Comparison of ENCODE assay signal across 9 cellular contexts in the genomic region with DNA sequence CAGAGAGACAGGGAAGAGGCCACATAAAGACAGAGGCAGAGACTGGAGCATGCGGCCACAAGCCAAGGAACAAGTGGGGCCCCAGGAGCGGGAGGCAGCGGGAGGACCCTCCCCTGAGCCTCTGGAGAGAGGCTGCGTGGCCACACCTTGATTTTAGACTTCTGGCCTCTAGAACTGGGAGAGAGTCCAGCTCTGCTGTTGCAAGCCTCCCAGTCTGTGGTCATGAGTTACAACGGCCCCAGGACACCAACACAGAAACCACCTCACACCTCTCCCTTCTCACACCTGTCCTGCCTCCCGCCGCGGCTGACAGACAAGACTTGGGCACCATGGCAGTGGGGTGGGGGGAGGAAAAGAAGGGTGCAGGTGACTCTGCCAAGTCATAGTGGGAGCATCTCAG. TPM values are rescaled to one million over a fixed set of nuclear protein-coding genes. Genes with fewer than 3 reads are reported as not detected.
DNase-seq lines count a peak whose midpoint lies in the region; ATAC-seq, FAIRE-seq and TF ChIP-seq lines count a peak whose summit lies in the region.
"Had no signal": no experiment of that assay in that cellular context is flagged by ENCODE, and none has a peak within 500 bp of the region (broad histone marks: within the 10 kb centered on the region; RNA-seq: fewer than 3 reads in every experiment).

No MANE protein-coding gene starts in this region.

- intact Hi-C loops in activated naive CD4-positive, alpha-beta T cell treated with anti-CD3 and anti-CD28 coated beads for 36 hours (cut with micrococcal nuclease): no loop called here
- intact Hi-C loops in activated T-helper 1 cell treated with anti-CD3 and anti-CD28 coated beads, Interleukin-12 subunit alpha, Interleukin-12 subunit beta, Interleukin-2, Interleukin-4 antibody, amounts not matched to agents 30 ng/mL and 10 ng/mL and 1 ng/mL, durations not matched to agents 14 hours and 24 hours and 36 hours (cut with micrococcal nuclease): no loop called here

- ATAC-seq in HG03097 (IDR thresholded peaks at IDR 0.05; ENCODE audit: low FRiP score, unreplicated experiment): no peak

- no peak for DNase-seq in activated naive CD4-positive, alpha-beta T cell treated with anti-CD3 and anti-CD28 coated beads for 36 hours
- no peak for DNase-seq in activated naive CD4-positive, alpha-beta T cell treated with anti-CD3 and anti-CD28 coated beads, Interleukin-2, amount 50 U/mL, for 16 hours
- no peak for DNase-seq in activated T-helper 1 cell treated with anti-CD3 and anti-CD28 coated beads, Interleukin-12 subunit alpha, Interleukin-12 subunit beta, Interleukin-2, Interleukin-4 antibody, amounts not matched to agents 30 ng/mL and 10 ng/mL and 1 ng/mL, durations not matched to agents 14 hours and 24 hours and 36 hours (ENCODE audit: low spot score)
- DNase-seq in keratinocyte (ENCODE audit: low read depth, low spot score): no peak
- DNase-seq in dermis blood vessel endothelial cell: no peak
- no peak for DNase-seq in activated CD4-positive, alpha-beta T cell treated with anti-CD3 and anti-CD28 coated beads for 4 hours
- DNase-seq: DMS153 had no signal

- no peak for TF ChIP-seq CTCF in keratinocyte (optimal IDR thresholded peaks at IDR 0.05 in 1 of 3, IDR thresholded peaks at IDR 0.05 in 1 of 3, conservative IDR thresholded peaks at IDR 0.05 in 1 of 3; ENCODE audit: extremely low read depth in 1 of 3, insufficient read depth in 2 of 3, low read length in 3 of 3)

- H3K27ac ChIP-seq in keratinocyte (ENCODE audit: control insufficient read depth, insufficient read depth, low read length): no peak overlapping the region
- peak overlapping the region; percentile 16 for H3K27ac ChIP-seq in subcutaneous abdominal adipose tissue (ENCODE audit: low read depth, low read length)

- FAIRE-seq in keratinocyte (lab: Jason Lieb, UNC): no peak

- no peaks in the 10 kb centered on the region for H3K9me3 Mint-ChIP-seq in activated naive CD4-positive, alpha-beta T cell treated with anti-CD3 and anti-CD28 coated beads for 36 hours
- H3K9me3 Mint-ChIP-seq in activated T-helper 1 cell treated with anti-CD3 and anti-CD28 coated beads, Interleukin-12 subunit alpha, Interleukin-12 subunit beta, Interleukin-2, Interleukin-4 antibody, amounts not matched to agents 30 ng/mL and 10 ng/mL and 1 ng/mL, durations not matched to agents 14 hours and 24 hours and 36 hours: no peaks in the 10 kb centered on the region

- peaks cover 23% of the 10 kb centered on the region for H3K4me1 Mint-ChIP-seq in activated naive CD4-positive, alpha-beta T cell treated with anti-CD3 and anti-CD28 coated beads for 36 hours (ENCODE audit: low read depth)
- peaks cover 18% of the 10 kb centered on the region for H3K4me1 Mint-ChIP-seq in activated T-helper 1 cell treated with anti-CD3 and anti-CD28 coated beads, Interleukin-12 subunit alpha, Interleukin-12 subunit beta, Interleukin-2, Interleukin-4 antibody, amounts not matched to agents 30 ng/mL and 10 ng/mL and 1 ng/mL, durations not matched to agents 14 hours and 24 hours and 36 hours (ENCODE audit: low read depth)

- H3K9ac ChIP-seq in keratinocyte (ENCODE audit: control insufficient read depth, extremely low read depth, insufficient read depth, low read length) (peak overlapping the region; percentile 80), subcutaneous abdominal adipose tissue (ENCODE audit: low read length in 5 of 5) (peak overlapping the region in 4 of 5 donors; percentile 25 to 58 (median 54))

- H4K20me1 ChIP-seq in keratinocyte (ENCODE audit: control insufficient read depth, extremely low read depth, insufficient read depth, low read length): peaks cover 13% of the 10 kb centered on the region

- no peak overlapping the region for H3K27ac Mint-ChIP-seq in activated naive CD4-positive, alpha-beta T cell treated with anti-CD3 and anti-CD28 coated beads for 36 hours
- no peak overlapping the region for H3K27ac Mint-ChIP-seq in activated T-helper 1 cell treated with anti-CD3 and anti-CD28 coated beads, Interleukin-12 subunit alpha, Interleukin-12 subunit beta, Interleukin-2, Interleukin-4 antibody, amounts not matched to agents 30 ng/mL and 10 ng/mL and 1 ng/mL, durations not matched to agents 14 hours and 24 hours and 36 hours

- peaks cover 5% of the 10 kb centered on the region for H3K36me3 Mint-ChIP-seq in activated naive CD4-positive, alpha-beta T cell treated with anti-CD3 and anti-CD28 coated beads for 36 hours (ENCODE audit: low read depth)
- peaks cover 6% of the 10 kb centered on the region for H3K36me3 Mint-ChIP-seq in activated T-helper 1 cell treated with anti-CD3 and anti-CD28 coated beads, Interleukin-12 subunit alpha, Interleukin-12 subunit beta, Interleukin-2, Interleukin-4 antibody, amounts not matched to agents 30 ng/mL and 10 ng/mL and 1 ng/mL, durations not matched to agents 14 hours and 24 hours and 36 hours (ENCODE audit: low read depth)

- peaks cover 15% of the 10 kb centered on the region for H3K4me1 ChIP-seq in keratinocyte (ENCODE audit: control insufficient read depth, extremely low read depth, insufficient read depth, low read length)
- peaks cover 9 to 59% (median 49%) of the 10 kb centered on the region in 5 donors for H3K4me1 ChIP-seq in subcutaneous abdominal adipose tissue (ENCODE audit: control insufficient read depth in 5 of 5, insufficient read depth in 5 of 5, low read length in 5 of 5)

- H3K27me3 Mint-ChIP-seq in activated naive CD4-positive, alpha-beta T cell treated with anti-CD3 and anti-CD28 coated beads for 36 hours (ENCODE audit: low read depth): no peaks in the 10 kb centered on the region
- H3K27me3 Mint-ChIP-seq in activated T-helper 1 cell treated with anti-CD3 and anti-CD28 coated beads, Interleukin-12 subunit alpha, Interleukin-12 subunit beta, Interleukin-2, Interleukin-4 antibody, amounts not matched to agents 30 ng/mL and 10 ng/mL and 1 ng/mL, durations not matched to agents 14 hours and 24 hours and 36 hours (ENCODE audit: insufficient read depth): no peaks in the 10 kb centered on the region

- H3K4me3 ChIP-seq in keratinocyte (ENCODE audit: control insufficient read depth in 2 of 3, extremely low read depth in 1 of 3, insufficient read depth in 2 of 3, low read depth in 1 of 3, low read length in 3 of 3) (peak overlapping the region; percentile 76 to 90 (median 77)), subcutaneous abdominal adipose tissue (ENCODE audit: low read depth in 1 of 5, low read length in 5 of 5) (peak overlapping the region; percentile 63 to 82 (median 75))

- peak overlapping the region; percentile 79 for H3K4me3 Mint-ChIP-seq in activated naive CD4-positive, alpha-beta T cell treated with anti-CD3 and anti-CD28 coated beads for 36 hours
- H3K4me3 Mint-ChIP-seq in activated T-helper 1 cell treated with anti-CD3 and anti-CD28 coated beads, Interleukin-12 subunit alpha, Interleukin-12 subunit beta, Interleukin-2, Interleukin-4 antibody, amounts not matched to agents 30 ng/mL and 10 ng/mL and 1 ng/mL, durations not matched to agents 14 hours and 24 hours and 36 hours: peak overlapping the region; percentile 88

- no peaks in the 10 kb centered on the region for H3K9me3 ChIP-seq in keratinocyte (ENCODE audit: control insufficient read depth, low read depth, low read length)
- H3K9me3 ChIP-seq in subcutaneous abdominal adipose tissue (ENCODE audit: control insufficient read depth in 5 of 5, low read length in 5 of 5): no peaks in the 10 kb centered on the region

- dilution Hi-C loops in keratinocyte (cut with MboI; ENCODE audit: extremely low pct_ligation_motif_present, low sequenced_read_pairs): no loop called here

- H3K27me3 ChIP-seq in keratinocyte (ENCODE audit: control insufficient read depth, extremely low read depth, insufficient read depth, low read length) (no peaks in the 10 kb centered on the region), subcutaneous abdominal adipose tissue (ENCODE audit: control insufficient read depth in 5 of 5, insufficient read depth in 4 of 5, low read length in 5 of 5) (no peaks in the 10 kb centered on the region)

- H3K4me2 ChIP-seq in keratinocyte (ENCODE audit: control insufficient read depth, extremely low read depth, insufficient read depth, low read depth, low read length): peak overlapping the region; percentile 74

- peaks cover 59% of the 10 kb centered on the region for H3K79me2 ChIP-seq in keratinocyte (ENCODE audit: control insufficient read depth, insufficient read depth, low read length)

- CTCF ChIA-PET in activated naive CD4-positive, alpha-beta T cell treated with anti-CD3 and anti-CD28 coated beads for 36 hours (lab: Charles Lee): interaction anchor here (0.7 to 1.2 kb wide), 2 partner anchors 10 to 47 kb away, joined by 3 to 4 read pairs; no protein-coding TSS in a partner anchor

- H3K9me1 ChIP-seq in keratinocyte (ENCODE audit: control insufficient read depth, extremely low read depth, insufficient read depth, low read length): peaks cover 2% of the 10 kb centered on the region

- H3K36me3 ChIP-seq in keratinocyte (ENCODE audit: control insufficient read depth in 2 of 2, extremely low read depth in 1 of 2, insufficient read depth in 2 of 2, low read length in 2 of 2): peaks cover 19 to 25% of the 10 kb centered on the region in 2 experiments
- H3K36me3 ChIP-seq in subcutaneous abdominal adipose tissue (ENCODE audit: control insufficient read depth in 5 of 5, insufficient read depth in 5 of 5, low read length in 5 of 5): peaks cover 0 to 41% (median 29%) of the 10 kb centered on the region in 5 donors

- H2AFZ ChIP-seq in keratinocyte (ENCODE audit: control insufficient read depth, low read length): no peak overlapping the region

RNA-seq across cellular contexts. Expression of a gene that starts 2.2 kb away (rescaled TPM):
- 10 to 100 TPM; 13.9 to 14.8 TPM for total RNA-seq in activated naive CD4-positive, alpha-beta T cell treated with anti-CD3 and anti-CD28 coated beads for 36 hours
- 19.7 and 20.0 TPM in 2 replicates for total RNA-seq in activated T-helper 1 cell treated with anti-CD3 and anti-CD28 coated beads, Interleukin-12 subunit alpha, Interleukin-12 subunit beta, Interleukin-2, Interleukin-4 antibody, amounts not matched to agents 30 ng/mL and 10 ng/mL and 1 ng/mL, durations not matched to agents 14 hours and 24 hours and 36 hours
- 4.4 to 6.5 TPM (median 5.2 TPM) in 3 replicates for polyA plus RNA-seq in keratinocyte
- 2.7 TPM for polyA plus RNA-seq in keratinocyte (2011; ENCODE audit: low read depth)
- 3.3 and 5.5 TPM in 2 replicates for polyA plus RNA-seq in keratinocyte (2011; cell fraction: cytosol; rRNA removed)
- 20.7 and 26.3 TPM in 2 replicates for polyA plus RNA-seq in keratinocyte (2011; cell fraction: nucleus; rRNA removed)
- 4.6 and 7.2 TPM in 2 replicates for polyA plus RNA-seq in keratinocyte (2012; ENCODE audit: low replicate concordance)
- 3.9 to 9.0 TPM (median 3.9 TPM) in 3 replicates for polyA minus RNA-seq in keratinocyte
- polyA minus RNA-seq in keratinocyte (2011; cell fraction: cytosol; rRNA and poly(A)+ RNA removed): 5.9 TPM
- polyA minus RNA-seq in keratinocyte (2011; cell fraction: nucleus; rRNA and poly(A)+ RNA removed): 7.7 and 9.2 TPM in 2 replicates
- 8.3 and 12.1 TPM in 2 replicates for total RNA-seq in dermis blood vessel endothelial cell

RNA-seq across cellular contexts. Expression of a gene that starts 27.0 kb away (rescaled TPM):
- total RNA-seq in activated naive CD4-positive, alpha-beta T cell treated with anti-CD3 and anti-CD28 coated beads for 36 hours: 10 to 100 TPM; 69.2 to 73.7 TPM
- 104 and 114 TPM in 2 replicates for total RNA-seq in activated T-helper 1 cell treated with anti-CD3 and anti-CD28 coated beads, Interleukin-12 subunit alpha, Interleukin-12 subunit beta, Interleukin-2, Interleukin-4 antibody, amounts not matched to agents 30 ng/mL and 10 ng/mL and 1 ng/mL, durations not matched to agents 14 hours and 24 hours and 36 hours
- 71.3 to 86.1 TPM (median 85.9 TPM) in 3 replicates for polyA plus RNA-seq in keratinocyte
- 48.4 TPM for polyA plus RNA-seq in keratinocyte (2011; ENCODE audit: low read depth)
- 38.2 and 47.4 TPM in 2 replicates for polyA plus RNA-seq in keratinocyte (2011; cell fraction: cytosol; rRNA removed)
- polyA plus RNA-seq in keratinocyte (2011; cell fraction: nucleus; rRNA removed): 151 and 177 TPM in 2 replicates
- 57.5 and 93.8 TPM in 2 replicates for polyA plus RNA-seq in keratinocyte (2012; ENCODE audit: low replicate concordance)
- polyA minus RNA-seq in keratinocyte: 41.2 to 57.5 TPM (median 47.3 TPM) in 3 replicates
- polyA minus RNA-seq in keratinocyte (2011; cell fraction: cytosol; rRNA and poly(A)+ RNA removed): 28.8 TPM
- polyA minus RNA-seq in keratinocyte (2011; cell fraction: nucleus; rRNA and poly(A)+ RNA removed): 43.3 and 50.7 TPM in 2 replicates
- total RNA-seq in dermis blood vessel endothelial cell: 40.2 and 42.3 TPM in 2 replicates

RNA-seq across cellular contexts. Expression of a gene that starts 27.0 kb away (rescaled TPM):
- 10 to 100 TPM; 85.7 to 91.6 TPM for total RNA-seq in activated naive CD4-positive, alpha-beta T cell treated with anti-CD3 and anti-CD28 coated beads for 36 hours
- total RNA-seq in activated T-helper 1 cell treated with anti-CD3 and anti-CD28 coated beads, Interleukin-12 subunit alpha, Interleukin-12 subunit beta, Interleukin-2, Interleukin-4 antibody, amounts not matched to agents 30 ng/mL and 10 ng/mL and 1 ng/mL, durations not matched to agents 14 hours and 24 hours and 36 hours: 50.0 and 54.5 TPM in 2 replicates
- polyA plus RNA-seq in keratinocyte: 36.8 to 50.8 TPM (median 46.5 TPM) in 3 replicates
- 66.8 TPM for polyA plus RNA-seq in keratinocyte (2011; ENCODE audit: low read depth)
- polyA plus RNA-seq in keratinocyte (2011; cell fraction: cytosol; rRNA removed): 35.6 and 37.0 TPM in 2 replicates
- polyA plus RNA-seq in keratinocyte (2011; cell fraction: nucleus; rRNA removed): 73.5 and 80.2 TPM in 2 replicates
- 44.0 and 53.9 TPM in 2 replicates for polyA plus RNA-seq in keratinocyte (2012; ENCODE audit: low replicate concordance)
- polyA minus RNA-seq in keratinocyte: 28.6 to 54.7 TPM (median 31.3 TPM) in 3 replicates
- polyA minus RNA-seq in keratinocyte (2011; cell fraction: cytosol; rRNA and poly(A)+ RNA removed): 43.0 TPM
- 15.6 and 28.9 TPM in 2 replicates for polyA minus RNA-seq in keratinocyte (2011; cell fraction: nucleus; rRNA and poly(A)+ RNA removed)
- 30.0 and 35.2 TPM in 2 replicates for total RNA-seq in dermis blood vessel endothelial cell

RNA-seq across cellular contexts. Expression of a gene that starts 37.5 kb away (rescaled TPM):
- 10 to 100 TPM; 12.3 to 14.1 TPM for total RNA-seq in activated naive CD4-positive, alpha-beta T cell treated with anti-CD3 and anti-CD28 coated beads for 36 hours
- total RNA-seq in activated T-helper 1 cell treated with anti-CD3 and anti-CD28 coated beads, Interleukin-12 subunit alpha, Interleukin-12 subunit beta, Interleukin-2, Interleukin-4 antibody, amounts not matched to agents 30 ng/mL and 10 ng/mL and 1 ng/mL, durations not matched to agents 14 hours and 24 hours and 36 hours: 26.7 TPM in 2 replicates
- polyA plus RNA-seq in keratinocyte: 3.6 to 4.5 TPM (median 3.6 TPM) in 3 replicates
- polyA plus RNA-seq in keratinocyte (2011; ENCODE audit: low read depth): 5.0 TPM
- polyA plus RNA-seq in keratinocyte (2011; cell fraction: cytosol; rRNA removed): 1.4 and 2.8 TPM in 2 replicates
- 18.0 and 20.7 TPM in 2 replicates for polyA plus RNA-seq in keratinocyte (2011; cell fraction: nucleus; rRNA removed)
- 3.0 and 7.5 TPM in 2 replicates for polyA plus RNA-seq in keratinocyte (2012; ENCODE audit: low replicate concordance)
- polyA minus RNA-seq in keratinocyte: 3.8 to 8.4 TPM (median 5.6 TPM) in 3 replicates
- 3.3 TPM for polyA minus RNA-seq in keratinocyte (2011; cell fraction: cytosol; rRNA and poly(A)+ RNA removed)
- 8.1 and 13.4 TPM in 2 replicates for polyA minus RNA-seq in keratinocyte (2011; cell fraction: nucleus; rRNA and poly(A)+ RNA removed)
- total RNA-seq in dermis blood vessel endothelial cell: 10.2 and 12.6 TPM in 2 replicates

RNA-seq across cellular contexts. Expression of a gene that starts 45.4 kb away (rescaled TPM):
- 10 to 100 TPM; 44.1 to 47.3 TPM for total RNA-seq in activated naive CD4-positive, alpha-beta T cell treated with anti-CD3 and anti-CD28 coated beads for 36 hours
- 87.3 and 88.5 TPM in 2 replicates for total RNA-seq in activated T-helper 1 cell treated with anti-CD3 and anti-CD28 coated beads, Interleukin-12 subunit alpha, Interleukin-12 subunit beta, Interleukin-2, Interleukin-4 antibody, amounts not matched to agents 30 ng/mL and 10 ng/mL and 1 ng/mL, durations not matched to agents 14 hours and 24 hours and 36 hours
- 12.2 to 33.1 TPM (median 15.8 TPM) in 3 replicates for polyA plus RNA-seq in keratinocyte
- 22.4 TPM for polyA plus RNA-seq in keratinocyte (2011; ENCODE audit: low read depth)
- 28.6 and 31.4 TPM in 2 replicates for polyA plus RNA-seq in keratinocyte (2011; cell fraction: cytosol; rRNA removed)
- polyA plus RNA-seq in keratinocyte (2011; cell fraction: nucleus; rRNA removed): 152 and 161 TPM in 2 replicates
- 40.9 and 60.4 TPM in 2 replicates for polyA plus RNA-seq in keratinocyte (2012; ENCODE audit: low replicate concordance)
- 28.0 to 141 TPM (median 38.6 TPM) in 3 replicates for polyA minus RNA-seq in keratinocyte
- 46.6 TPM for polyA minus RNA-seq in keratinocyte (2011; cell fraction: cytosol; rRNA and poly(A)+ RNA removed)
- 84.6 and 123 TPM in 2 replicates for polyA minus RNA-seq in keratinocyte (2011; cell fraction: nucleus; rRNA and poly(A)+ RNA removed)
- 20.8 and 43.8 TPM in 2 replicates for total RNA-seq in dermis blood vessel endothelial cell
